Comparison of ENCODE assay signal across 14 cellular contexts in genomic region chr10:106577756-106578155, GRCh38.
DNase-seq lines count a peak whose midpoint lies in the region; TF ChIP-seq lines count a peak whose summit lies in the region.
"Had no signal": no experiment of that assay in that cellular context is flagged by ENCODE, and none has a peak within 500 bp of the region (broad histone marks: within the 10 kb centered on the region; RNA-seq: fewer than 3 reads in every experiment).

No MANE protein-coding gene starts in this region.

- TF ChIP-seq CTCF in mammary epithelial cell (conservative IDR thresholded peaks at IDR 0.05 in 1 of 2, IDR thresholded peaks at IDR 0.05 in 1 of 2; ENCODE audit: extremely low read depth in 1 of 2, insufficient read depth in 1 of 2, low read depth in 1 of 2, low read length in 2 of 2) (no peak), brain microvascular endothelial cell (IDR thresholded peaks at IDR 0.05; ENCODE audit: low read depth, low read length, missing control alignments) (no peak), glutamatergic neuron (IDR thresholded peaks at IDR 0.05; ENCODE audit: partially characterized antibody, unreplicated experiment) (no peak)

- H2BK5ac ChIP-seq in trophoblast cell (ENCODE audit: low read depth, low read length, poor library complexity), result no peak overlapping the region

- H4K12ac ChIP-seq in trophoblast cell (ENCODE audit: low read depth, low read length), result no peak overlapping the region

- H3K27ac ChIP-seq in HUES48 (ENCODE audit: low read depth, low read length), result no peak overlapping the region
- peak overlapping the region; percentile 49 for H3K27ac ChIP-seq in mammary epithelial cell (ENCODE audit: insufficient read depth, low read depth, low read length)
- no peak overlapping the region for H3K27ac ChIP-seq in trophoblast cell (ENCODE audit: low read depth, low read length)
- H3K27ac ChIP-seq in brain microvascular endothelial cell, result no peak overlapping the region
- H3K27ac ChIP-seq: C4-2B, GM23248, HL-60 had no signal

- peaks cover 3% of the 10 kb centered on the region for H3K27me3 Mint-ChIP-seq in glutamatergic neuron (ENCODE audit: unreplicated experiment)
- H3K27me3 Mint-ChIP-seq: CD4-positive, alpha-beta memory T cell had no signal

- no peaks in the 10 kb centered on the region for H4K20me1 ChIP-seq in mammary epithelial cell (ENCODE audit: insufficient read depth, low read length)

- no peak overlapping the region for H3K4ac ChIP-seq in trophoblast cell (ENCODE audit: low read depth, low read length)

- WGBS in mammary epithelial cell (ENCODE audit: low coverage, missing lambda C conversion rate), result 24% methylated on average over 2 of the region's 2 CpGs
- no CpG with 5 or more reads among the region's 2 CpGs for WGBS in trophoblast cell (ENCODE audit: extremely low coverage, insufficient coverage, insufficient read length)

- H3K4me3 Mint-ChIP-seq in glutamatergic neuron (ENCODE audit: unreplicated experiment), result no peak overlapping the region
- H3K4me3 Mint-ChIP-seq: CD4-positive, alpha-beta memory T cell; H9 had no signal

- no peaks in the 10 kb centered on the region for H3K9me3 Mint-ChIP-seq in glutamatergic neuron (ENCODE audit: unreplicated experiment)
- H3K9me3 Mint-ChIP-seq: H9 had no signal

- CTCF ChIA-PET in mammary epithelial cell (lab: Charles Lee; ENCODE audit: low non-redundant PET), result no interaction called here

- no peak overlapping the region for H4K8ac ChIP-seq in trophoblast cell (ENCODE audit: low read depth, low read length)

- no peaks in the 10 kb centered on the region for H3K79me2 ChIP-seq in mammary epithelial cell (ENCODE audit: insufficient read depth, low read length)
- H3K79me2 ChIP-seq in trophoblast cell (ENCODE audit: control insufficient read depth, insufficient read depth, low read length, poor library complexity), result no peaks in the 10 kb centered on the region

- no peak overlapping the region for H3K23ac ChIP-seq in trophoblast cell (ENCODE audit: low read length)

- no peaks in the 10 kb centered on the region for H3K36me3 ChIP-seq in ES-I3 (ENCODE audit: insufficient read depth, low read length)
- H3K36me3 ChIP-seq in HUES48 (ENCODE audit: control insufficient read depth, insufficient read depth, low read length), result no peaks in the 10 kb centered on the region
- H3K36me3 ChIP-seq in mammary epithelial cell (ENCODE audit: insufficient read depth, low read length), result no peaks in the 10 kb centered on the region
- H3K36me3 ChIP-seq in trophoblast cell (ENCODE audit: control insufficient read depth in 1 of 2, insufficient read depth in 2 of 2, low read length in 2 of 2), result no peaks in the 10 kb centered on the region
- no peaks in the 10 kb centered on the region for H3K36me3 ChIP-seq in brain microvascular endothelial cell (replicated peaks)
- H3K36me3 ChIP-seq: BE2C had no signal

- dilution Hi-C loops in mammary epithelial cell (cut with HindIII; ENCODE audit: low sequenced_read_pairs), result no loop called here

- no peak overlapping the region for H2BK120ac ChIP-seq in trophoblast cell (ENCODE audit: insufficient read depth, low read length, poor library complexity)

- H2AK5ac ChIP-seq in trophoblast cell (ENCODE audit: low read length), result no peak overlapping the region

- H4K91ac ChIP-seq in trophoblast cell (ENCODE audit: low read depth, low read length), result no peak overlapping the region

- in situ Hi-C loops in mammary epithelial cell (cut with MboI; ENCODE audit: low sequenced_read_pairs in 2 of 2) (loop anchor here in 1 of 2 donors (10.0 kb wide), 1 partner anchor 183 kb away; no protein-coding TSS in a partner anchor), brain microvascular endothelial cell (cut with HindIII; ENCODE audit: low pct_ligation_motif_present, low sequenced_read_pairs) (no loop called here)

- no peak overlapping the region for H3K18ac ChIP-seq in trophoblast cell (ENCODE audit: low read length)

- H3K79me1 ChIP-seq in trophoblast cell (ENCODE audit: low read length), result no peaks in the 10 kb centered on the region

- H3K27me3 ChIP-seq in HUES48 (ENCODE audit: control insufficient read depth, insufficient read depth, low read length) (no peaks in the 10 kb centered on the region), mammary epithelial cell (ENCODE audit: insufficient read depth, low read length) (no peaks in the 10 kb centered on the region), trophoblast cell (ENCODE audit: insufficient read depth, low read length) (no peaks in the 10 kb centered on the region), brain microvascular endothelial cell (replicated peaks) (no peaks in the 10 kb centered on the region)
- H3K27me3 ChIP-seq: BE2C had no signal

- H3K9me3 ChIP-seq in ES-I3 (ENCODE audit: control insufficient read depth, insufficient read depth, low read length), result no peaks in the 10 kb centered on the region
- no peaks in the 10 kb centered on the region for H3K9me3 ChIP-seq in HUES48 (ENCODE audit: control insufficient read depth, insufficient read depth, low read length)
- no peaks in the 10 kb centered on the region for H3K9me3 ChIP-seq in mammary epithelial cell (replicated peaks; ENCODE audit: insufficient read depth, low read length)
- H3K9me3 ChIP-seq in trophoblast cell (ENCODE audit: insufficient read depth, low read depth, low read length), result no peaks in the 10 kb centered on the region
- H3K9me3 ChIP-seq: BE2C had no signal

- no peak overlapping the region for H3K14ac ChIP-seq in trophoblast cell (ENCODE audit: low read length)

- H3K4me3 ChIP-seq in HUES48 (ENCODE audit: low read depth, low read length), result peak overlapping the region; percentile 30; the same call in 1 of the 2 replicates
- H3K4me3 ChIP-seq in mammary epithelial cell (replicated peaks in 1 of 3; ENCODE audit: insufficient read depth in 1 of 3, low read depth in 2 of 3, low read length in 3 of 3), result no peak overlapping the region
- no peak overlapping the region for H3K4me3 ChIP-seq in trophoblast cell (ENCODE audit: low read depth, low read length)
- H3K4me3 ChIP-seq in brain microvascular endothelial cell (ENCODE audit: low read depth, low read length), result no peak overlapping the region
- H3K4me3 ChIP-seq: GM23248 had no signal

- peaks cover 2% of the 10 kb centered on the region for H3K4me1 Mint-ChIP-seq in glutamatergic neuron (ENCODE audit: low read depth, unreplicated experiment)
- H3K4me1 Mint-ChIP-seq: CD4-positive, alpha-beta memory T cell had no signal

- H3K36me3 Mint-ChIP-seq in glutamatergic neuron (ENCODE audit: unreplicated experiment), result no peaks in the 10 kb centered on the region
- H3K36me3 Mint-ChIP-seq: CD4-positive, alpha-beta memory T cell had no signal

- BruUV-seq in mammary epithelial cell (replicated peaks; lab: Mats Ljungman, UMichigan), result no TSS peak

- peak overlapping the region; percentile 79 for H3K4me2 ChIP-seq in mammary epithelial cell (ENCODE audit: insufficient read depth, low read depth, low read length)
- peak overlapping the region; percentile 53 for H3K4me2 ChIP-seq in trophoblast cell (ENCODE audit: low read length)

- H3K9ac ChIP-seq in ES-I3 (ENCODE audit: low read depth, low read length) (peak overlapping the region; percentile 1; the same call in 1 of the 2 replicates), HUES48 (ENCODE audit: low read depth, low read length) (no peak overlapping the region), mammary epithelial cell (ENCODE audit: insufficient read depth, low read length) (no peak overlapping the region), trophoblast cell (ENCODE audit: low read length) (no peak overlapping the region)
- H3K9ac ChIP-seq: GM23248 had no signal

- H3K4me1 ChIP-seq in ES-I3 (ENCODE audit: insufficient read depth, low read length) (peaks cover 35% of the 10 kb centered on the region), HUES48 (ENCODE audit: control insufficient read depth, insufficient read depth, low read length) (peaks cover 22% of the 10 kb centered on the region), mammary epithelial cell (ENCODE audit: insufficient read depth, low read length) (peaks cover 33% of the 10 kb centered on the region), trophoblast cell (ENCODE audit: control insufficient read depth in 1 of 2, insufficient read depth in 2 of 2, low read length in 2 of 2) (peaks cover 0 to 6% of the 10 kb centered on the region in 2 experiments)

- intact Hi-C loops in mammary epithelial cell (cut with micrococcal nuclease), result no loop called here

- no peak overlapping the region for H3K27ac Mint-ChIP-seq in glutamatergic neuron (ENCODE audit: unreplicated experiment)
- H3K27ac Mint-ChIP-seq: CD4-positive, alpha-beta memory T cell had no signal

- no peak overlapping the region for H2BK12ac ChIP-seq in trophoblast cell (ENCODE audit: low read length)

- DNase-seq in mammary epithelial cell (no peak), trophoblast cell (no peak), brain microvascular endothelial cell (no peak), glutamatergic neuron (no peak)
- DNase-seq in stimulated activated CD4-positive, alpha-beta T cell treated with anti-CD3 and anti-CD28 coated beads, Interleukin-1b, Interleukin-23, amount 100 ng/mL, for 48 hours, result no peak
- DNase-seq: BE2C; CD4-positive, alpha-beta memory T cell; DMS79; GM23248 had no signal

- H2AFZ ChIP-seq in mammary epithelial cell (ENCODE audit: low read depth, low read length) (peak overlapping the region; percentile 57), trophoblast cell (ENCODE audit: insufficient read depth, low read length, poor library complexity) (no peak overlapping the region)
- H2AFZ ChIP-seq: GM23248 had no signal
